11 cellular contexts compared by ENCODE assay signal in genomic region chr19:6528544-6529121, GRCh38. TPM values are rescaled to one million over a fixed set of nuclear protein-coding genes. Genes with fewer than 3 reads are reported as not detected.
DNase-seq lines count a peak whose midpoint lies in the region; ATAC-seq and TF ChIP-seq lines count a peak whose summit lies in the region.
"Had no signal": no experiment of that assay in that cellular context is flagged by ENCODE, and none has a peak within 500 bp of the region (broad histone marks: within the 10 kb centered on the region; RNA-seq: fewer than 3 reads in every experiment).

No MANE protein-coding gene starts in this region.

- H3K4me3 ChIP-seq in HL-60 (replicated peaks; ENCODE audit: insufficient read depth, low read length): no peak overlapping the region
- no peak overlapping the region for H3K4me3 ChIP-seq in cardiac fibroblast (replicated peaks in 1 of 2; ENCODE audit: low read depth in 2 of 2, low read length in 2 of 2)

- POLR2A ChIA-PET in CD4-positive, alpha-beta T cell (lab: Charles Lee): interaction anchor here (0.6 kb wide), 1 partner anchor 41 kb away, joined by 4 read pairs; no protein-coding TSS in a partner anchor

- intact Hi-C loops in CD4-positive, alpha-beta T cell (cut with DNase I, micrococcal nuclease): no loop called here

- peak overlapping the region; percentile 13; the same call in 1 of the 2 replicates for H3K27ac ChIP-seq in HL-60 (replicated peaks)
- no peak overlapping the region for H3K27ac ChIP-seq in CD4-positive, alpha-beta T cell (ENCODE audit: low read depth, low read length)

- peaks cover 28% of the 10 kb centered on the region for H3K27me3 Mint-ChIP-seq in CD4-positive, alpha-beta T cell

- TF ChIP-seq CTCF in HL-60 (IDR thresholded peaks at IDR 0.05; ENCODE audit: insufficient read depth, low read length) (no peak), cardiac fibroblast (IDR thresholded peaks at IDR 0.05; ENCODE audit: low read depth, low read length) (no peak)
- no peak for TF ChIP-seq CTCF in CD4-positive, alpha-beta T cell (IDR thresholded peaks at IDR 0.05)

- CTCF ChIA-PET in CD4-positive, alpha-beta T cell (lab: Charles Lee): no interaction called here

- H3K27ac Mint-ChIP-seq in CD4-positive, alpha-beta T cell: no peak overlapping the region
- H3K27ac Mint-ChIP-seq: activated T-cell treated with anti-CD3 and anti-CD28 coated beads, Interleukin-2, amount 50 U/mL, for 24 hours had no signal

- DNase-seq in G401 (ENCODE audit: low spot score) (peak; percentile 70), HL-60 (ENCODE audit: low read depth in 1 of 2, low spot score in 1 of 2) (peak in 1 of 2 experiments; percentile 86), cardiac fibroblast (ENCODE audit: low read depth in 2 of 2) (peak; percentile 16 to 52), middle frontal gyrus (ENCODE audit: extremely low spot score, low spot score) (peak; percentile 27), NCI-H345 (lab: John Stamatoyannopoulos, UW) (no peak)
- DNase-seq in CD4-positive, alpha-beta T cell: no peak
- DNase-seq: activated T-cell treated with anti-CD3 and anti-CD28 coated beads, Interleukin-2, amount 50 U/mL, for 24 hours; NCI-H524 treated with DMSO at 0.1 percent for 48 hours had no signal

- H3K27me3 ChIP-seq in HL-60 (ENCODE audit: insufficient read depth, poor library complexity, severe bottlenecking): no peaks in the 10 kb centered on the region
- H3K27me3 ChIP-seq in CD4-positive, alpha-beta T cell (ENCODE audit: control insufficient read depth, insufficient read depth, low read length): peaks cover 18% of the 10 kb centered on the region

- no peaks in the 10 kb centered on the region for H3K9me3 Mint-ChIP-seq in CD4-positive, alpha-beta T cell
- H3K9me3 Mint-ChIP-seq: activated T-cell treated with anti-CD3 and anti-CD28 coated beads, Interleukin-2, amount 50 U/mL, for 24 hours had no signal

- no peaks in the 10 kb centered on the region for H3K36me3 Mint-ChIP-seq in CD4-positive, alpha-beta T cell (ENCODE audit: low read depth)

- no peak overlapping the region for H3K4me3 Mint-ChIP-seq in CD4-positive, alpha-beta T cell
- H3K4me3 Mint-ChIP-seq: activated T-cell treated with anti-CD3 and anti-CD28 coated beads, Interleukin-2, amount 50 U/mL, for 24 hours had no signal

- ATAC-seq in HG02798 (IDR thresholded peaks at IDR 0.05; ENCODE audit: poor library complexity, unreplicated experiment): no peak
- ATAC-seq in CD4-positive, alpha-beta T cell (ENCODE audit: poor library complexity): no peak
- no peak for ATAC-seq in GM18907 (IDR thresholded peaks at IDR 0.05; ENCODE audit: unreplicated experiment)

- in situ Hi-C loops in G401 (cut with HindIII; ENCODE audit: low sequenced_read_pairs): no loop called here

- no peaks in the 10 kb centered on the region for H3K9me3 ChIP-seq in CD4-positive, alpha-beta T cell (ENCODE audit: control insufficient read depth, low read length)

- H3K4me1 Mint-ChIP-seq in CD4-positive, alpha-beta T cell (ENCODE audit: low read depth): peaks cover 32% of the 10 kb centered on the region

RNA-seq across cellular contexts. Expression of gene TNFSF9, which starts 2.2 kb away (rescaled TPM):
- total RNA-seq in G401 (2014; rRNA removed; shearing (Covaris generic)): 39.0 and 60.2 TPM in 2 replicates
- total RNA-seq in CD4-positive, alpha-beta T cell: 1 to 10 TPM; 1.5 to 1.8 TPM

RNA-seq across cellular contexts. Expression of gene TUBB4A, which starts 26.5 kb away (rescaled TPM):
- 2.1 and 3.3 TPM in 2 replicates for total RNA-seq in G401 (2014; rRNA removed; shearing (Covaris generic))
- under 1 TPM; 0.53 to 0.88 TPM for total RNA-seq in CD4-positive, alpha-beta T cell

RNA-seq across cellular contexts. Expression of gene DENND1C, which starts 47.0 kb away (rescaled TPM):
- not detected in 2 replicates for total RNA-seq in G401 (2014; rRNA removed; shearing (Covaris generic))
- 100 to 1,000 TPM; 111 to 118 TPM for total RNA-seq in CD4-positive, alpha-beta T cell
- total RNA-seq: Daoy had no signal

Comparison
In these comparisons a context has a peak if more than half of its experiments do, and no peak if none do; other contexts are left out.
1. DNase-seq: peak in G401 (single experiment), cardiac fibroblast (2 of 2) and middle frontal gyrus (single experiment); none in CD4-positive, alpha-beta T cell (0 of 10) and NCI-H345 (single experiment).
2. RNA of gene TNFSF9, which starts 2.2 kb away (total RNA-seq): 39.0 to 60.2 TPM in G401; 1.5 to 1.8 TPM in CD4-positive, alpha-beta T cell; every median in the first group is over 10 times any median in the second.
3. RNA of gene DENND1C, which starts 47.0 kb away (total RNA-seq): 111 to 118 TPM in CD4-positive, alpha-beta T cell; not detected in G401; every median in the first group is over 100 times any median in the second.